ENCODE assay signal across 19 cellular contexts in genomic region chr2:39546409-39546808, GRCh38.
DNase-seq lines count a peak whose midpoint lies in the region; ATAC-seq and TF ChIP-seq lines count a peak whose summit lies in the region.
"Had no signal": no experiment of that assay in that cellular context is flagged by ENCODE, and none has a peak within 500 bp of the region (broad histone marks: within the 10 kb centered on the region; RNA-seq: fewer than 3 reads in every experiment).

No MANE protein-coding gene starts in this region.

- POLR2A ChIA-PET in MCF 10A (lab: Yijun Ruan, JAX) (interaction anchor here (0.8 to 2.1 kb wide), 2 partner anchors 16 to 22 kb away, joined by 3 to 8 read pairs; no protein-coding TSS in a partner anchor), PC-9 (lab: Charles Lee; ENCODE audit: unreplicated experiment) (interaction anchor here (0.7 kb wide), 1 partner anchor 25 kb away, joined by 6 read pairs; no protein-coding TSS in a partner anchor)

- H3K4me2 ChIP-seq in mammary epithelial cell (ENCODE audit: insufficient read depth, low read depth, low read length): no peak overlapping the region
- H3K4me2 ChIP-seq in PC-9: peak overlapping the region; percentile 34
- H3K4me2 ChIP-seq: BLaER1 treated with 17β-estradiol and CSF1 and Interleukin-3, amounts not matched to agents 10 nM and 100 nM had no signal

- H3K4me3 Mint-ChIP-seq in MCF 10A (ENCODE audit: unreplicated experiment): no peak overlapping the region
- H3K4me3 Mint-ChIP-seq: B cell; CD14-positive monocyte; CD4-positive, alpha-beta T cell; CD8-positive, alpha-beta memory T cell had no signal

- TF ChIP-seq CTCF in mammary epithelial cell (conservative IDR thresholded peaks at IDR 0.05 in 1 of 2, IDR thresholded peaks at IDR 0.05 in 1 of 2; ENCODE audit: extremely low read depth in 1 of 2, insufficient read depth in 1 of 2, low read depth in 1 of 2, low read length in 2 of 2): no peak
- TF ChIP-seq CTCF in MCF 10A (IDR thresholded peaks at IDR 0.05; ENCODE audit: unreplicated experiment): no peak
- TF ChIP-seq CTCF in PC-9 (conservative IDR thresholded peaks at IDR 0.05): no peak
- TF ChIP-seq CTCF in prostate gland (IDR thresholded peaks at IDR 0.05): no peak
- no peak for TF ChIP-seq CTCF in right atrium auricular region (IDR thresholded peaks at IDR 0.05)

- intact Hi-C loops in mammary epithelial cell (cut with micrococcal nuclease) (no loop called here), MCF 10A (cut with micrococcal nuclease) (no loop called here), PC-9 (cut with micrococcal nuclease; ENCODE audit: unreplicated experiment) (loop anchor here (2.0 kb wide), 1 partner anchor 108 kb away; no protein-coding TSS in a partner anchor), prostate gland (cut with DNase I) (no loop called here), sciatic nerve (cut with DNase I) (no loop called here)

- H2AFZ ChIP-seq in mammary epithelial cell (ENCODE audit: low read depth, low read length) (peak overlapping the region; percentile 2), PC-9 (no peak overlapping the region)
- H2AFZ ChIP-seq: GM23248 had no signal

- no peak overlapping the region for H3K4me3 ChIP-seq in mammary epithelial cell (replicated peaks in 1 of 3; ENCODE audit: insufficient read depth in 1 of 3, low read depth in 2 of 3, low read length in 3 of 3)
- no peak overlapping the region for H3K4me3 ChIP-seq in PC-9
- no peak overlapping the region for H3K4me3 ChIP-seq in prostate gland
- H3K4me3 ChIP-seq in right atrium auricular region: no peak overlapping the region
- H3K4me3 ChIP-seq: BLaER1 treated with 17β-estradiol and CSF1 and Interleukin-3, amounts not matched to agents 10 nM and 100 nM; GM23248 had no signal

- ATAC-seq in sciatic nerve: no peak

- H3K79me2 ChIP-seq in mammary epithelial cell (ENCODE audit: insufficient read depth, low read length) (no peaks in the 10 kb centered on the region), PC-9 (ENCODE audit: low read depth) (no peaks in the 10 kb centered on the region)

- peaks cover 6% of the 10 kb centered on the region for H3K36me3 Mint-ChIP-seq in MCF 10A (ENCODE audit: insufficient read depth, unreplicated experiment)
- H3K36me3 Mint-ChIP-seq: CD14-positive monocyte; CD8-positive, alpha-beta memory T cell had no signal

- H3K4me1 ChIP-seq in mammary epithelial cell (ENCODE audit: insufficient read depth, low read length) (peaks cover 41% of the 10 kb centered on the region), PC-9 (replicated peaks; ENCODE audit: insufficient read depth) (peaks cover 46% of the 10 kb centered on the region), prostate gland (replicated peaks) (peaks cover 13% of the 10 kb centered on the region), right atrium auricular region (peaks cover 0 to 6% of the 10 kb centered on the region in 2 donors)
- H3K4me1 ChIP-seq: BLaER1 treated with 17β-estradiol and CSF1 and Interleukin-3, amounts not matched to agents 10 nM and 100 nM had no signal

- no peaks in the 10 kb centered on the region for H3K9me2 ChIP-seq in PC-9 (ENCODE audit: insufficient read depth)

- dilution Hi-C loops in mammary epithelial cell (cut with HindIII; ENCODE audit: low sequenced_read_pairs): no loop called here

- CTCF ChIA-PET in mammary epithelial cell (lab: Charles Lee; ENCODE audit: low non-redundant PET) (no interaction called here), MCF 10A (lab: Yijun Ruan, JAX) (interaction anchor here (0.6 to 1.0 kb wide), 2 partner anchors 150 to 169 kb away, joined by 3 to 4 read pairs; no protein-coding TSS in a partner anchor), PC-9 (lab: Charles Lee) (no interaction called here)

- no peak for DNase-seq in mammary epithelial cell
- DNase-seq in MCF 10A (ENCODE audit: unreplicated experiment): no peak
- DNase-seq in PC-9: peak in 1 of 2 experiments; percentile 64
- DNase-seq in epithelial cell of prostate (ENCODE audit: low read depth, low spot score): no peak
- DNase-seq in prostate gland (ENCODE audit: low spot score): peak; percentile 61
- no peak for DNase-seq in right atrium auricular region (ENCODE audit: low spot score)
- no peak for DNase-seq in sciatic nerve (ENCODE audit: low spot score)
- DNase-seq in retina: no peak
- DNase-seq: CD4-positive, alpha-beta T cell; CD8-positive, alpha-beta memory T cell; DMS 273 treated with DMSO at 0.1 percent for 48 hours; DMS79 treated with DMSO at 0.1 percent for 48 hours; GF-D8; GM23248; H7 had no signal

- H3K4me1 Mint-ChIP-seq in MCF 10A (ENCODE audit: insufficient read depth, unreplicated experiment): peaks cover 22% of the 10 kb centered on the region
- H3K4me1 Mint-ChIP-seq: B cell; CD14-positive monocyte; CD8-positive, alpha-beta memory T cell had no signal

- no peaks in the 10 kb centered on the region for H3K27me3 Mint-ChIP-seq in MCF 10A (ENCODE audit: insufficient read depth, unreplicated experiment)
- H3K27me3 Mint-ChIP-seq: CD4-positive, alpha-beta T cell had no signal

- H3K9me3 ChIP-seq in mammary epithelial cell (replicated peaks; ENCODE audit: insufficient read depth, low read length) (no peaks in the 10 kb centered on the region), PC-9 (ENCODE audit: insufficient read depth, low read depth) (peaks cover 15% of the 10 kb centered on the region; the same call in 1 of the 2 replicates), prostate gland (no peaks in the 10 kb centered on the region), right atrium auricular region (no peaks in the 10 kb centered on the region)

- H3F3A ChIP-seq in PC-9 (ENCODE audit: insufficient read depth, low read depth): peaks cover 33% of the 10 kb centered on the region

- 77% methylated on average over 4 of the region's 4 CpGs for WGBS in mammary epithelial cell (ENCODE audit: low coverage, missing lambda C conversion rate)
- WGBS in prostate gland: 48% methylated on average over 4 of the region's 4 CpGs

- H3K27me3 ChIP-seq in mammary epithelial cell (ENCODE audit: insufficient read depth, low read length) (no peaks in the 10 kb centered on the region), PC-9 (ENCODE audit: insufficient read depth, low read depth) (no peaks in the 10 kb centered on the region), prostate gland (replicated peaks; ENCODE audit: insufficient read depth) (no peaks in the 10 kb centered on the region), right atrium auricular region (no peaks in the 10 kb centered on the region)
- H3K27me3 ChIP-seq: BLaER1 treated with 17β-estradiol and CSF1 and Interleukin-3, amounts not matched to agents 10 nM and 100 nM had no signal

- BruUV-seq in mammary epithelial cell (replicated peaks; lab: Mats Ljungman, UMichigan) (no TSS peak), MCF 10A (replicated peaks; lab: Mats Ljungman, UMichigan) (no TSS peak), PC-9 (replicated peaks; lab: Mats Ljungman, UMichigan) (no TSS peak)

- H4K20me1 ChIP-seq in mammary epithelial cell (ENCODE audit: insufficient read depth, low read length): no peaks in the 10 kb centered on the region
- H4K20me1 ChIP-seq in PC-9 (ENCODE audit: insufficient read depth): no peaks in the 10 kb centered on the region
- H4K20me1 ChIP-seq: BLaER1 treated with 17β-estradiol and CSF1 and Interleukin-3, amounts not matched to agents 10 nM and 100 nM had no signal

- in situ Hi-C loops in mammary epithelial cell (cut with MboI; ENCODE audit: low sequenced_read_pairs in 2 of 2): no loop called here

- no peak overlapping the region for H3K27ac Mint-ChIP-seq in MCF 10A (ENCODE audit: low read depth, unreplicated experiment)
- H3K27ac Mint-ChIP-seq: B cell; CD4-positive, alpha-beta T cell; CD8-positive, alpha-beta memory T cell had no signal

- no peak overlapping the region for H3K9ac ChIP-seq in mammary epithelial cell (ENCODE audit: insufficient read depth, low read length)
- H3K9ac ChIP-seq: BLaER1 treated with 17β-estradiol and CSF1 and Interleukin-3, amounts not matched to agents 10 nM and 100 nM; GM23248 had no signal

- H3K36me3 ChIP-seq in mammary epithelial cell (ENCODE audit: insufficient read depth, low read length) (no peaks in the 10 kb centered on the region), PC-9 (ENCODE audit: low read depth) (peaks cover 4% of the 10 kb centered on the region; the same call in 1 of the 2 replicates), prostate gland (no peaks in the 10 kb centered on the region), right atrium auricular region (no peaks in the 10 kb centered on the region)
- H3K36me3 ChIP-seq: BLaER1 treated with 17β-estradiol and CSF1 and Interleukin-3, amounts not matched to agents 10 nM and 100 nM had no signal

- TF ChIP-seq POLR2A in prostate gland (IDR thresholded peaks at IDR 0.05): no peak

- peaks cover 19% of the 10 kb centered on the region for H3K9me3 Mint-ChIP-seq in MCF 10A (ENCODE audit: unreplicated experiment)
- H3K9me3 Mint-ChIP-seq: CD4-positive, alpha-beta T cell; CD8-positive, alpha-beta memory T cell had no signal

- peak overlapping the region; percentile 92 for H3K27ac ChIP-seq in mammary epithelial cell (ENCODE audit: insufficient read depth, low read depth, low read length)
- peak overlapping the region; percentile 64 for H3K27ac ChIP-seq in PC-9
- H3K27ac ChIP-seq in epithelial cell of prostate: peak overlapping the region; percentile 91
- H3K27ac ChIP-seq in prostate gland: peak overlapping the region; percentile 36 to 60
- no peak overlapping the region for H3K27ac ChIP-seq in right atrium auricular region
- H3K27ac ChIP-seq: 22Rv1; BLaER1 treated with 17β-estradiol and CSF1 and Interleukin-3, amounts not matched to agents 10 nM and 100 nM; GM23248 had no signal

Comparison
In these comparisons a context has a peak if more than half of its experiments do, and no peak if none do; other contexts are left out.
1. H3K27ac ChIP-seq: peak in mammary epithelial cell (single experiment), PC-9 (single experiment), epithelial cell of prostate (single experiment) and prostate gland (2 of 2); none in right atrium auricular region (0 of 2).